ENCODE assay signal across 25 cellular contexts in the genomic region with DNA sequence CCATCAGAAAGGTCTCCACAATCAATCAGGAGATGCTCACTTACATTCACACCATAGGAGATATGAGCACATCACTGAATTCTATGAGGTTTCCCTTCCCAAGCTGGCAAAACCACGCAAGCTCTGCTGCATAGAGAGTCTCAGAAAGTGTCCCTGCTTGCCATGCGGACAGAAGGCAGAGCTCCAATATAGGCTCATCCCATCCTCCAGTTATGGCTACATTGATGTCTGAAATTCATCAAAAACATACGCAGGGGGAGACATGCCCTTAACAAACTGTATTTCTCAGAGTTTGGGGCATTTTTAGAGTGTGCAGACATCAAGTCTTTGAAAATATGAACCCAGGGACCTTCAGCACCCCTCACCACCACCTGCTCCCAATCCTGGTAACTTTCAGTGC. TPM values are rescaled to one million over a fixed set of nuclear protein-coding genes. Genes with fewer than 3 reads are reported as not detected.
"Had no signal": no experiment of that assay in that cellular context is flagged by ENCODE, and none has a peak within 500 bp of the region (broad histone marks: within the 10 kb centered on the region; RNA-seq: fewer than 3 reads in every experiment).

No MANE protein-coding gene starts in this region.

- H3K9me3 Mint-ChIP-seq: mesothelial cell of epicardium; natural killer cell treated with Interleukin-12 subunit alpha and Interleukin-12 subunit beta and Interleukin-15 and Interleukin-18, amount 100 ng/mL, for 72 hours had no signal

- H3K9me3 ChIP-seq: heart left ventricle, left ventricle myocardium inferior, mucosa of descending colon, ovary, prostate gland, suprapubic skin, transverse colon, upper lobe of left lung had no signal

- H3K27me3 ChIP-seq: heart left ventricle, ovary, suprapubic skin, transverse colon, upper lobe of left lung had no signal

- H3K36me3 ChIP-seq: heart left ventricle, left ventricle myocardium inferior, ovary, prostate gland, suprapubic skin, transverse colon, upper lobe of left lung had no signal

- ATAC-seq: heart left ventricle; mucosa of descending colon; naive thymus-derived CD4-positive, alpha-beta T cell; natural killer cell treated with Interleukin-12 subunit alpha and Interleukin-12 subunit beta and Interleukin-15 and Interleukin-18, amount 100 ng/mL, for 72 hours; right cardiac atrium; sciatic nerve; stimulated activated effector memory CD8-positive, alpha-beta T cell treated with anti-CD3 and anti-CD28 coated beads, Interleukin-12 subunit alpha, Interleukin-12 subunit beta, amount 100 ng/mL, for 72 hours; stimulated activated naive CD8-positive, alpha-beta T cell treated with anti-CD3 and anti-CD28 coated beads, Interleukin-15, amount 100 ng/mL, for 72 hours had no signal

- H3K4me1 ChIP-seq: prostate gland, transverse colon had no signal

- H3K36me3 Mint-ChIP-seq: immature natural killer cell; mesothelial cell of epicardium; naive thymus-derived CD4-positive, alpha-beta T cell; natural killer cell treated with Interleukin-12 subunit alpha and Interleukin-12 subunit beta and Interleukin-15 and Interleukin-18, amount 100 ng/mL, for 72 hours had no signal

- H3K27ac ChIP-seq: heart left ventricle, left ventricle myocardium inferior, ovary, prostate gland, skin epidermis, suprapubic skin, transverse colon, upper lobe of left lung had no signal

- H3K4me3 ChIP-seq: heart left ventricle, left ventricle myocardium inferior, lung, mucosa of descending colon, ovary, prostate gland, skin epidermis, suprapubic skin, transverse colon, upper lobe of left lung had no signal

- H3K4me3 Mint-ChIP-seq: immature natural killer cell; mesothelial cell of epicardium; naive thymus-derived CD4-positive, alpha-beta T cell; natural killer cell treated with Interleukin-12 subunit alpha and Interleukin-12 subunit beta and Interleukin-15 and Interleukin-18, amount 100 ng/mL, for 72 hours; stimulated activated effector memory CD8-positive, alpha-beta T cell treated with anti-CD3 and anti-CD28 coated beads, Interleukin-12 subunit alpha, Interleukin-12 subunit beta, amount 100 ng/mL, for 72 hours; stimulated activated naive CD8-positive, alpha-beta T cell treated with anti-CD3 and anti-CD28 coated beads, Interleukin-15, amount 100 ng/mL, for 72 hours had no signal

- DNase-seq: heart left ventricle; immature natural killer cell; kidney; left ventricle myocardium inferior; mesendoderm; mucosa of descending colon; naive thymus-derived CD4-positive, alpha-beta T cell; ovary; retina; right cardiac atrium; stimulated activated CD4-positive, alpha-beta T cell treated with anti-CD3 and anti-CD28 coated beads, Interleukin-12 subunit alpha, Interleukin-12 subunit beta, amount 100 ng/mL, for 4 hours; stimulated activated CD4-positive, alpha-beta T cell treated with anti-CD3 and anti-CD28 coated beads, Interleukin-15, amount 100 ng/mL, for 24 hours; stimulated activated CD4-positive, alpha-beta T cell treated with anti-CD3 and anti-CD28 coated beads, Interleukin-4, amount 100 ng/mL, for 24 hours; stimulated activated naive CD4-positive, alpha-beta T cell treated with Interleukin-2 at 50 U/mL for 16 hours; stimulated activated naive CD8-positive, alpha-beta T cell treated with anti-CD3 and anti-CD28 coated beads, Interleukin-15, amount 100 ng/mL, for 72 hours; transverse colon; upper lobe of left lung had no signal

- H3K27ac Mint-ChIP-seq: immature natural killer cell; mesothelial cell of epicardium; naive thymus-derived CD4-positive, alpha-beta T cell; natural killer cell treated with Interleukin-12 subunit alpha and Interleukin-12 subunit beta and Interleukin-15 and Interleukin-18, amount 100 ng/mL, for 72 hours; stimulated activated effector memory CD8-positive, alpha-beta T cell treated with anti-CD3 and anti-CD28 coated beads, Interleukin-12 subunit alpha, Interleukin-12 subunit beta, amount 100 ng/mL, for 72 hours; stimulated activated naive CD8-positive, alpha-beta T cell treated with anti-CD3 and anti-CD28 coated beads, Interleukin-15, amount 100 ng/mL, for 72 hours had no signal

RNA-seq across cellular contexts. Expression of a gene that starts 2.9 kb away (rescaled TPM):
- total RNA-seq: heart left ventricle; kidney; left ventricle myocardium inferior; lung; mesothelial cell of epicardium; naive thymus-derived CD4-positive, alpha-beta T cell; natural killer cell treated with Interleukin-12 subunit alpha and Interleukin-12 subunit beta and Interleukin-15 and Interleukin-18, amount 100 ng/mL, for 72 hours; ovary; sciatic nerve; transverse colon had no signal
